ENCODE assay signal across 8 cellular contexts in the genomic region with DNA sequence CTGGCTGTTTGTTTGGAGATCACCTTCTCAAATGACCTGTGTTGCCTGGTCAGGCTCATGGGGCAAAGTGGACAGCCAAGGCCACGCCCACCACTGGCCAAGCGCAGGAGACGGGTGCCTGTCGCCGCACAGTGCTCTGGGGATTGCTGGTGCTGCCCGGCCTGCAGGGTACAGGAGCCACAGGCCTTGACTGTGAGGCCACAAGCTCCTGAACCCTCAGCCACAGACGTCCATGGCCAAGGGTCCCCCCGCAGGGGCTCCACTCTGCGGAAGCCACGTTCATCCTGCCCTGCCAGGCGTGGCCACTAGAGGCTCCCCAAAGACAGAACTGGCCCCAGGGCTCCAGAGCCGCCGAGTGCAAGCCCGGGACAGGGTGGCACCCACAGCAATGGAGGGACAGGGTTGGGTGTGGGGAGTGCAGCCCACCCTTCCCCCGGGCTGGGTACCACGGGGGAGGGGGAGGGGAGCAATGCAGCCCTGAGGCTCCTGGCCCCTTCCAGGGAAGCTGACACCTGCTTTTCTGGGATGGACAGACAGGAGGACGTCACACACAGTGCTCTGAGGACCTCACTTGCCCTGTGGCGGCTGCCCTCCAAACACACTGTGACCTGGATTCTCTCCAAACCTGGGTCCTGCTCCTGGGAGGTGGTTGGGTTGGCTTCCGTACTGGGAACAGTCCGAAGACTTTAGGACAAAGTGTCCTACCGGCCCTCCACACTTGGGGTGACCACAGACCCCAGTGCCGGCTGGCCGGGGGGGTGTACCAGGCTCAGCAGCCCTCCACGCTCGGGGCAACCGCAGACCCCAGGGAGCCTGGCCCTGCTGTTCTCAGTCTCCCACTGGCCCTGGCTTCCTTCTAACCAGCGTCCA. TPM values are rescaled to one million over a fixed set of nuclear protein-coding genes. Genes with fewer than 3 reads are reported as not detected.
DNase-seq lines count a peak whose midpoint lies in the region; ATAC-seq and TF ChIP-seq lines count a peak whose summit lies in the region.

No MANE protein-coding gene starts in this region.

- H2BK12ac ChIP-seq in neuronal stem cell (ENCODE audit: low read length): peak overlapping the region; percentile 60

- DNase-seq in AG10803 (ENCODE audit: low read depth) (peak; percentile 27), GM19240 (ENCODE audit: insufficient read length, low spot score) (peak; percentile 70), PC-3 (peak; percentile 74), fibroblast of villous mesenchyme (ENCODE audit: low read depth) (peak; percentile 50), neuronal stem cell (ENCODE audit: low spot score) (peak; percentile 58)
- DNase-seq in activated T-helper 2 cell treated with anti-CD3 and anti-CD28 coated beads, Interferon-gamma antibody, Interleukin-2, Interleukin-4, amounts not matched to agents 10 μg/mL and 5 μg/mL and 100 μg/mL, durations not matched to agents 14 hours and 24 hours and 36 hours (ENCODE audit: low spot score): peak; percentile 57

- no peak overlapping the region for H2AFZ ChIP-seq in PC-3 (ENCODE audit: low read length)
- no peak overlapping the region for H2AFZ ChIP-seq in neuronal stem cell (ENCODE audit: low read length)

- H3K36me3 ChIP-seq in HUES64 (ENCODE audit: insufficient read depth, low read length) (peaks cover 9% of the 10 kb centered on the region), PC-3 (ENCODE audit: low read depth, low read length) (0 out of 2 replicates have a peak, but pooled peaks cover 7% of the 10 kb centered on the region), neuronal stem cell (replicated peaks in 1 of 2; ENCODE audit: control insufficient read depth in 2 of 2, insufficient read depth in 2 of 2, low read length in 2 of 2) (peaks cover 10 to 15% of the 10 kb centered on the region in 2 donors)

- peak overlapping the region; percentile 56 for H3K4ac ChIP-seq in neuronal stem cell (ENCODE audit: low read length)

- H3K9me2 ChIP-seq in PC-3 (replicated peaks; ENCODE audit: low read length): no peaks in the 10 kb centered on the region

- H2BK5ac ChIP-seq in neuronal stem cell (ENCODE audit: low read length): peak overlapping the region; percentile 94

- no peaks in the 10 kb centered on the region for H4K20me1 ChIP-seq in PC-3 (ENCODE audit: low read length)

- no peak overlapping the region for H2BK120ac ChIP-seq in neuronal stem cell (ENCODE audit: low read depth, low read length)

- no peaks in the 10 kb centered on the region; the same call in 1 of the 2 replicates for H3K27me3 ChIP-seq in HUES64 (ENCODE audit: insufficient read depth, low read length)
- no peaks in the 10 kb centered on the region for H3K27me3 ChIP-seq in PC-3 (ENCODE audit: low read length)
- peaks cover 0 to 2% (median 0%) of the 10 kb centered on the region in 3 experiments for H3K27me3 ChIP-seq in neuronal stem cell (ENCODE audit: control insufficient read depth in 3 of 3, insufficient read depth in 3 of 3, low read depth in 1 of 3, low read length in 3 of 3)

- no peak overlapping the region for H3K27ac Mint-ChIP-seq in activated T-helper 2 cell treated with anti-CD3 and anti-CD28 coated beads, Interferon-gamma antibody, Interleukin-2, Interleukin-4, amounts not matched to agents 10 μg/mL and 5 μg/mL and 100 μg/mL, durations not matched to agents 14 hours and 24 hours and 36 hours

- no peaks in the 10 kb centered on the region for H3K79me1 ChIP-seq in neuronal stem cell (ENCODE audit: low read depth, low read length)

- H3K23ac ChIP-seq in neuronal stem cell (ENCODE audit: low read depth, low read length, poor library complexity): peak overlapping the region; percentile 86

- no peaks in the 10 kb centered on the region for H3K9me3 Mint-ChIP-seq in activated T-helper 2 cell treated with anti-CD3 and anti-CD28 coated beads, Interferon-gamma antibody, Interleukin-2, Interleukin-4, amounts not matched to agents 10 μg/mL and 5 μg/mL and 100 μg/mL, durations not matched to agents 14 hours and 24 hours and 36 hours

- H3K36me3 Mint-ChIP-seq in activated T-helper 2 cell treated with anti-CD3 and anti-CD28 coated beads, Interferon-gamma antibody, Interleukin-2, Interleukin-4, amounts not matched to agents 10 μg/mL and 5 μg/mL and 100 μg/mL, durations not matched to agents 14 hours and 24 hours and 36 hours (ENCODE audit: low read depth): peaks cover 4% of the 10 kb centered on the region

- H3K4me1 ChIP-seq in HUES64 (ENCODE audit: insufficient read depth, low read length) (no peaks in the 10 kb centered on the region), PC-3 (ENCODE audit: insufficient read depth, low read length) (peaks cover 29% of the 10 kb centered on the region), neuronal stem cell (ENCODE audit: control insufficient read depth in 2 of 2, insufficient read depth in 1 of 2, low read depth in 1 of 2, low read length in 2 of 2) (peaks cover 20 to 33% of the 10 kb centered on the region in 2 donors)

- H3K4me3 ChIP-seq in AG10803 (ENCODE audit: low read length) (peak overlapping the region; percentile 57), HUES64 (ENCODE audit: low read length) (no peak overlapping the region), PC-3 (ENCODE audit: low read length) (peak overlapping the region; percentile 57), fibroblast of villous mesenchyme (ENCODE audit: low read depth, low read length) (peak overlapping the region; percentile 47), neuronal stem cell (ENCODE audit: low read length in 2 of 2) (peak overlapping the region in 1 of 2 donors; percentile 61)

- peak; percentile 85 for TF ChIP-seq CTCF in AG10803 (conservative IDR thresholded peaks at IDR 0.05; ENCODE audit: low read length)
- peak; percentile 95 for TF ChIP-seq CTCF in PC-3 (conservative IDR thresholded peaks at IDR 0.05; ENCODE audit: low read depth, low read length)
- peak; percentile 95 for TF ChIP-seq CTCF in fibroblast of villous mesenchyme (IDR thresholded peaks at IDR 0.05; ENCODE audit: insufficient read depth, low read depth, low read length)

- H3K27ac ChIP-seq in HUES64 (ENCODE audit: low read depth, low read length): peak overlapping the region; percentile 45; the same call in 1 of the 2 replicates
- peak overlapping the region; percentile 88 for H3K27ac ChIP-seq in PC-3 (ENCODE audit: low read length)
- no peak overlapping the region for H3K27ac ChIP-seq in neuronal stem cell (replicated peaks; ENCODE audit: low read length)
- peak overlapping the region; percentile 99 for H3K27ac ChIP-seq in temporal lobe (ENCODE audit: low read depth, low read length)

- H3K18ac ChIP-seq in neuronal stem cell (ENCODE audit: low read length): peak overlapping the region; percentile 61

- CTCF ChIA-PET in PC-3 (lab: Charles Lee): interaction anchor here (0.6 kb wide), 1 partner anchor 105 kb away, joined by 4 read pairs; no protein-coding TSS in a partner anchor

- no peaks in the 10 kb centered on the region for H3K79me2 ChIP-seq in PC-3 (ENCODE audit: low read length)

- ATAC-seq in PC-3: peak; percentile 72

- H3K9me3 ChIP-seq in HUES64 (ENCODE audit: insufficient read depth, low read depth, low read length) (no peaks in the 10 kb centered on the region), PC-3 (ENCODE audit: low read length) (no peaks in the 10 kb centered on the region), neuronal stem cell (replicated peaks in 1 of 2; ENCODE audit: control insufficient read depth in 2 of 2, insufficient read depth in 1 of 2, low read depth in 1 of 2, low read length in 2 of 2) (peaks cover 0 to 2% of the 10 kb centered on the region in 2 donors)

- 39% methylated on average over 27 of the region's 27 CpGs for WGBS in HUES64
- WGBS in neuronal stem cell (ENCODE audit: extremely low coverage in 2 of 2, insufficient read length in 2 of 2, insufficient replicate concordance in 1 of 2), 2 donors: no CpG with 5 or more reads among the region's 27 CpGs

- no peaks in the 10 kb centered on the region for H3F3A ChIP-seq in PC-3 (ENCODE audit: low read length, unreplicated experiment)

- POLR2A ChIA-PET in PC-3 (lab: Charles Lee; ENCODE audit: unreplicated experiment): no interaction called here

- H3K4me3 Mint-ChIP-seq in activated T-helper 2 cell treated with anti-CD3 and anti-CD28 coated beads, Interferon-gamma antibody, Interleukin-2, Interleukin-4, amounts not matched to agents 10 μg/mL and 5 μg/mL and 100 μg/mL, durations not matched to agents 14 hours and 24 hours and 36 hours (ENCODE audit: low read depth): no peak overlapping the region

- H2BK15ac ChIP-seq in neuronal stem cell (ENCODE audit: low read length): peak overlapping the region; percentile 30

- H3K27me3 Mint-ChIP-seq in activated T-helper 2 cell treated with anti-CD3 and anti-CD28 coated beads, Interferon-gamma antibody, Interleukin-2, Interleukin-4, amounts not matched to agents 10 μg/mL and 5 μg/mL and 100 μg/mL, durations not matched to agents 14 hours and 24 hours and 36 hours (ENCODE audit: low read depth): no peaks in the 10 kb centered on the region

- peaks cover 4% of the 10 kb centered on the region for H3K4me1 Mint-ChIP-seq in activated T-helper 2 cell treated with anti-CD3 and anti-CD28 coated beads, Interferon-gamma antibody, Interleukin-2, Interleukin-4, amounts not matched to agents 10 μg/mL and 5 μg/mL and 100 μg/mL, durations not matched to agents 14 hours and 24 hours and 36 hours (ENCODE audit: low read depth)

- H3K14ac ChIP-seq in neuronal stem cell (ENCODE audit: low read length): no peak overlapping the region

- peak overlapping the region; percentile 94 for H2AK5ac ChIP-seq in neuronal stem cell (ENCODE audit: low read depth, low read length)

- intact Hi-C loops in PC-3 (cut with micrococcal nuclease): loop anchor here (2.0 to 5.0 kb wide), 3 partner anchors 151 to 231 kb away; a partner anchor contains a TSS
- intact Hi-C loops in activated T-helper 2 cell treated with anti-CD3 and anti-CD28 coated beads, Interferon-gamma antibody, Interleukin-2, Interleukin-4, amounts not matched to agents 10 μg/mL and 5 μg/mL and 100 μg/mL, durations not matched to agents 14 hours and 24 hours and 36 hours (cut with micrococcal nuclease): loop anchor here (5.0 kb wide), 1 partner anchor 231 kb away; no protein-coding TSS in a partner anchor

- H3K9ac ChIP-seq in HUES64 (ENCODE audit: low read depth, low read length): peak overlapping the region; percentile 61; the same call in 1 of the 2 replicates
- peak overlapping the region; percentile 87 for H3K9ac ChIP-seq in PC-3 (ENCODE audit: low read length)
- no peak overlapping the region for H3K9ac ChIP-seq in neuronal stem cell (ENCODE audit: low read depth, low read length, poor library complexity)

- H4K8ac ChIP-seq in neuronal stem cell (ENCODE audit: low read depth, low read length): no peak overlapping the region

- H3K4me2 ChIP-seq in PC-3 (ENCODE audit: low read length) (peak overlapping the region; percentile 88), neuronal stem cell (ENCODE audit: insufficient read depth, low read length, poor library complexity, severe bottlenecking) (no peak overlapping the region)

- peak overlapping the region; percentile 99 for H4K91ac ChIP-seq in neuronal stem cell (ENCODE audit: low read depth, low read length, poor library complexity)

- no TSS peak for BruUV-seq in PC-3 (replicated peaks; lab: Mats Ljungman, UMichigan)

RNA-seq across cellular contexts. Expression of a gene that starts 21.5 kb away (rescaled TPM):
- 0.25 TPM for polyA plus RNA-seq in HUES64 (2013, experiment 1 of 2)
- 0.51 TPM for polyA plus RNA-seq in HUES64 (2013, experiment 2 of 2)
- total RNA-seq in PC-3 (2014; rRNA removed): 1.7 and 1.9 TPM in 2 replicates
- total RNA-seq in activated T-helper 2 cell treated with anti-CD3 and anti-CD28 coated beads, Interferon-gamma antibody, Interleukin-2, Interleukin-4, amounts not matched to agents 10 μg/mL and 5 μg/mL and 100 μg/mL, durations not matched to agents 14 hours and 24 hours and 36 hours: 0.09 and 0.11 TPM in 2 replicates
- total RNA-seq in fibroblast of villous mesenchyme: under 0.01 TPM in 2 replicates
- 2.2 TPM for polyA plus RNA-seq in neuronal stem cell (2013, experiment 1 of 2)
- 2.1 TPM for polyA plus RNA-seq in neuronal stem cell (2013, experiment 2 of 2)
- 12.5 TPM for total RNA-seq in temporal lobe

RNA-seq across cellular contexts. Expression of a gene that starts 59.6 kb away (rescaled TPM):
- polyA plus RNA-seq in HUES64 (2013, experiment 1 of 2): 10.7 TPM
- polyA plus RNA-seq in HUES64 (2013, experiment 2 of 2): 12.7 TPM
- total RNA-seq in PC-3 (2014; rRNA removed) (17.3 and 23.6 TPM in 2 replicates), fibroblast of villous mesenchyme (3.2 and 5.2 TPM in 2 replicates), temporal lobe (3.2 TPM)
- 29.6 and 30.2 TPM in 2 replicates for total RNA-seq in activated T-helper 2 cell treated with anti-CD3 and anti-CD28 coated beads, Interferon-gamma antibody, Interleukin-2, Interleukin-4, amounts not matched to agents 10 μg/mL and 5 μg/mL and 100 μg/mL, durations not matched to agents 14 hours and 24 hours and 36 hours
- 6.8 TPM for polyA plus RNA-seq in neuronal stem cell (2013, experiment 1 of 2)
- polyA plus RNA-seq in neuronal stem cell (2013, experiment 2 of 2): 6.1 TPM
